Comparison of ENCODE assay signal across 26 cellular contexts in the genomic region with DNA sequence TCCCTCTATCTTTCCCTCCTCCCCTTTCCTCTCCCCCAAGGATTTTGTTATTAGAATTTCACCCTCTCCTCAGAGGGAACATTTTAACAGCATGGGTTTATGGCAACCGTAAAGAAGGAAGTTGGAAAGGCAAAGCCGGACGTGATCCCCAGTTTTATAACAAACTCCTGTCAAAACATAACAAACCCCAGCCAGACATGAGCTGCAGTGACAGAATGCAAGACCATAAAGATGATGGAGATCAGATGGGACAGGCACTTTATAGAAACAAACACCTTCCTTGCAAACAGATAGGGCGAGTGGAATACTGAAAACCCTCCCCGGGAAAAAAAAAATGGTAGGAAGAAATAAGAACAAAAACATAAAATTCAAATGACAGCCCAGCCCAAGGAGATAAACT.
"Had no signal": no experiment of that assay in that cellular context is flagged by ENCODE, and none has a peak within 500 bp of the region (broad histone marks: within the 10 kb centered on the region; RNA-seq: fewer than 3 reads in every experiment).

No MANE protein-coding gene starts in this region.

- H3K27ac ChIP-seq: brain microvascular endothelial cell, thyroid gland, VCaP had no signal

- ATAC-seq: activated CD4-positive, CD25-positive, alpha-beta regulatory T cell treated with anti-CD3 and anti-CD28 coated beads, Interleukin-2, amount 50 U/mL, for 24 hours; activated CD8-positive, alpha-beta memory T cell treated with anti-CD3 and anti-CD28 coated beads, Interleukin-2, amount 10 ng/mL, durations not matched to agents 7 days and 5 days; activated CD8-positive, alpha-beta T cell treated with anti-CD3 and anti-CD28 coated beads for 36 hours; T-cell had no signal

- H3K9me3 ChIP-seq: thyroid gland had no signal

- H3K27me3 ChIP-seq: brain microvascular endothelial cell, thyroid gland had no signal

- H3K27ac Mint-ChIP-seq: activated CD4-positive, alpha-beta T cell treated with anti-CD3 and anti-CD28 coated beads, Interleukin-2, amount 10 ng/mL, durations not matched to agents 24 days and 14 days; activated CD8-positive, alpha-beta memory T cell treated with anti-CD3 and anti-CD28 coated beads, Interleukin-2, amount 10 ng/mL, durations not matched to agents 7 days and 5 days; activated CD8-positive, alpha-beta T cell treated with anti-CD3 and anti-CD28 coated beads for 36 hours; activated naive CD4-positive, alpha-beta T cell treated with anti-CD3 and anti-CD28 coated beads, Interleukin-2, amount 50 U/mL, for 24 hours; activated T-helper 1 cell treated with anti-CD3 and anti-CD28 coated beads, Interleukin-12 subunit alpha, Interleukin-12 subunit beta, Interleukin-2, Interleukin-4 antibody, amounts not matched to agents 30 ng/mL and 10 ng/mL and 1 ng/mL, durations not matched to agents 14 hours and 24 hours and 36 hours; T-cell; T-helper 2 cell treated with Interferon-gamma antibody and Interleukin-4, amounts not matched to agents 5 μg/mL and 100 μg/mL, for 36 hours had no signal

- FAIRE-seq: frontal cortex had no signal

- H3K27me3 Mint-ChIP-seq: activated CD4-positive, alpha-beta T cell treated with anti-CD3 and anti-CD28 coated beads, Interleukin-2, amount 10 ng/mL, durations not matched to agents 24 days and 14 days; activated CD8-positive, alpha-beta memory T cell treated with anti-CD3 and anti-CD28 coated beads, Interleukin-2, amount 10 ng/mL, durations not matched to agents 7 days and 5 days; activated CD8-positive, alpha-beta T cell treated with anti-CD3 and anti-CD28 coated beads for 36 hours; T-cell had no signal

- H3K36me3 Mint-ChIP-seq: activated CD8-positive, alpha-beta memory T cell treated with anti-CD3 and anti-CD28 coated beads, Interleukin-2, amount 10 ng/mL, durations not matched to agents 7 days and 5 days; activated naive CD4-positive, alpha-beta T cell treated with anti-CD3 and anti-CD28 coated beads, Interleukin-2, amount 50 U/mL, for 24 hours; T-cell had no signal

- H3K4me3 Mint-ChIP-seq: activated CD4-positive, alpha-beta T cell treated with anti-CD3 and anti-CD28 coated beads, Interleukin-2, amount 10 ng/mL, durations not matched to agents 24 days and 14 days; activated CD8-positive, alpha-beta memory T cell treated with anti-CD3 and anti-CD28 coated beads, Interleukin-2, amount 10 ng/mL, durations not matched to agents 7 days and 5 days; activated CD8-positive, alpha-beta T cell treated with anti-CD3 and anti-CD28 coated beads for 36 hours; activated naive CD4-positive, alpha-beta T cell treated with anti-CD3 and anti-CD28 coated beads, Interleukin-2, amount 50 U/mL, for 24 hours; activated T-helper 1 cell treated with anti-CD3 and anti-CD28 coated beads, Interleukin-12 subunit alpha, Interleukin-12 subunit beta, Interleukin-2, Interleukin-4 antibody, amounts not matched to agents 30 ng/mL and 10 ng/mL and 1 ng/mL, durations not matched to agents 14 hours and 24 hours and 36 hours; neural crest cell; T-cell; T-helper 2 cell treated with Interferon-gamma antibody and Interleukin-4, amounts not matched to agents 5 μg/mL and 100 μg/mL, for 36 hours had no signal

- H3K36me3 ChIP-seq: brain microvascular endothelial cell, thyroid gland had no signal

- H3K4me3 ChIP-seq: thyroid gland had no signal

- H3K9me3 Mint-ChIP-seq: activated CD4-positive, alpha-beta T cell treated with anti-CD3 and anti-CD28 coated beads, Interleukin-2, amount 10 ng/mL, durations not matched to agents 24 days and 14 days; activated naive CD4-positive, alpha-beta T cell treated with anti-CD3 and anti-CD28 coated beads, Interleukin-2, amount 50 U/mL, for 24 hours; T-helper 2 cell treated with Interferon-gamma antibody and Interleukin-4, amounts not matched to agents 5 μg/mL and 100 μg/mL, for 36 hours had no signal

- DNase-seq: activated CD4-positive, alpha-beta T cell treated with anti-CD3 and anti-CD28 coated beads, Interleukin-2, amount 10 ng/mL, durations not matched to agents 24 days and 14 days; activated CD8-positive, alpha-beta memory T cell treated with anti-CD3 and anti-CD28 coated beads, Interleukin-2, amount 10 ng/mL, durations not matched to agents 7 days and 5 days; activated CD8-positive, alpha-beta T cell treated with anti-CD3 and anti-CD28 coated beads for 36 hours; activated gamma-delta T cell; activated T-cell treated with anti-CD3 and anti-CD28 coated beads for 4 hours; aorta; caudate nucleus; dermis blood vessel endothelial cell; effector CD8-positive, alpha-beta T cell; erythroblast; glutamatergic neuron; hypothalamus; occipital lobe; posterior cingulate gyrus; stimulated activated CD4-positive, alpha-beta T cell treated with anti-CD3 and anti-CD28 coated beads, Interleukin-4, amount 100 ng/mL, for 1 hour; stimulated activated naive CD4-positive, alpha-beta T cell treated with Interleukin-2 at 50 U/mL for 16 hours; T-cell; thyroid gland had no signal

- H3K4me1 ChIP-seq: thyroid gland had no signal

- H3K4me1 Mint-ChIP-seq: activated CD4-positive, alpha-beta T cell treated with anti-CD3 and anti-CD28 coated beads, Interleukin-2, amount 10 ng/mL, durations not matched to agents 24 days and 14 days; activated CD8-positive, alpha-beta memory T cell treated with anti-CD3 and anti-CD28 coated beads, Interleukin-2, amount 10 ng/mL, durations not matched to agents 7 days and 5 days; activated naive CD4-positive, alpha-beta T cell treated with anti-CD3 and anti-CD28 coated beads, Interleukin-2, amount 50 U/mL, for 24 hours; T-cell had no signal
